20 cellular contexts compared by ENCODE assay signal in genomic region chr19:58353717-58354477, GRCh38. TPM values are rescaled to one million over a fixed set of nuclear protein-coding genes. Genes with fewer than 3 reads are reported as not detected.
A peak's percentile ranks its signal among the peaks of the same experiment; 100 is the strongest.
DNase-seq lines count a peak whose midpoint lies in the region; ATAC-seq, FAIRE-seq and TF ChIP-seq lines count a peak whose summit lies in the region.
"Had no signal": no experiment of that assay in that cellular context is flagged by ENCODE, and none has a peak within 500 bp of the region (broad histone marks: within the 10 kb centered on the region; RNA-seq: fewer than 3 reads in every experiment).

No MANE protein-coding gene starts in this region.

- CTCF ChIA-PET in GM12878 (lab: Yijun Ruan, JAX), result no interaction called here

- BruUV-seq in GM12878 (replicated peaks; lab: Mats Ljungman, UMichigan), result no TSS peak

- ATAC-seq in GM12878, result no peak
- ATAC-seq in body of pancreas, result no peak
- ATAC-seq: SK-N-SH treated with all-trans-retinoic acid at 6 μM for 48 hours had no signal

- TF ChIP-seq CTCF in GM12878 (IDR thresholded peaks at IDR 0.05 in 2 of 3, conservative IDR thresholded peaks at IDR 0.05 in 1 of 3; ENCODE audit: control insufficient read depth in 2 of 3, extremely low read depth in 1 of 3, insufficient read depth in 1 of 3, low read depth in 3 of 3, low read length in 3 of 3), result no peak
- TF ChIP-seq CTCF in body of pancreas (IDR thresholded peaks at IDR 0.05), result no peak

- TF ChIP-seq POLR2A in GM12878 (IDR thresholded peaks at IDR 0.05; ENCODE audit: low read depth, low read length) (0 out of 2 replicates have a peak, but pooled peaks have one; percentile 11), body of pancreas (IDR thresholded peaks at IDR 0.05) (no peak)

- H3K9me3 ChIP-seq in GM12878 (replicated peaks; ENCODE audit: control insufficient read depth, insufficient read depth, low read length) (peaks cover 2% of the 10 kb centered on the region; the same call in 1 of the 3 replicates), body of pancreas (no peaks in the 10 kb centered on the region), MG63 (no peaks in the 10 kb centered on the region)

- no peak for TF ChIP-seq RAD21 in GM12878 (IDR thresholded peaks at IDR 0.05; ENCODE audit: insufficient read depth, low read depth, low read length)

- SMC1A ChIA-PET in GM12878 (lab: Charles Lee; ENCODE audit: uncharacterized antibody, unreplicated experiment), result no interaction called here

- intact Hi-C loops in GM12878 (cut with micrococcal nuclease; ENCODE audit: unreplicated experiment), result no loop called here
- intact Hi-C loops in posterior vena cava (cut with DNase I), result no loop called here
- intact Hi-C loops in body of pancreas (cut with DNase I), result no loop called here

- 73% methylated on average over 15 of the region's 15 CpGs for WGBS in GM12878 (ENCODE audit: insufficient coverage, insufficient replicate concordance, low lambda C conversion rate, missing lambda C conversion rate)
- 74 to 89% methylated on average over 11 to 15 of the region's 15 CpGs for WGBS in body of pancreas, 2 donors

- H3K27me3 ChIP-seq in GM12878 (replicated peaks in 1 of 2; ENCODE audit: control insufficient read depth in 2 of 2, insufficient read depth in 2 of 2, low read length in 1 of 2), result no peaks in the 10 kb centered on the region
- H3K27me3 ChIP-seq in body of pancreas, result no peaks in the 10 kb centered on the region
- H3K27me3 ChIP-seq in MG63, result no peaks in the 10 kb centered on the region

- no peaks in the 10 kb centered on the region for H3K79me2 ChIP-seq in GM12878 (ENCODE audit: control insufficient read depth, insufficient read depth, low read length)

- RAD21 ChIA-PET in GM12878 (lab: Charles Lee; ENCODE audit: unreplicated experiment), result no interaction called here

- no peaks in the 10 kb centered on the region for H4K20me1 ChIP-seq in GM12878 (ENCODE audit: control insufficient read depth, insufficient read depth)

- in situ Hi-C loops in GM12878 (cut with MboI), result no loop called here

- no peak for FAIRE-seq in GM12878 (lab: Jason Lieb, UNC)
- FAIRE-seq: GM12892, RCC 7860 had no signal

- no peaks in the 10 kb centered on the region for H3K36me3 ChIP-seq in GM12878 (ENCODE audit: control insufficient read depth in 2 of 2, insufficient read depth in 2 of 2, low read length in 1 of 2)
- no peaks in the 10 kb centered on the region for H3K36me3 ChIP-seq in body of pancreas (replicated peaks in 1 of 2; ENCODE audit: insufficient read depth in 1 of 2, low read depth in 2 of 2)
- H3K36me3 ChIP-seq in MG63, result peaks cover 9% of the 10 kb centered on the region

- H3K9ac ChIP-seq in GM12878 (ENCODE audit: control insufficient read depth, insufficient read depth, low read length), result no peak overlapping the region

- DNase-seq in GM12878 (ENCODE audit: low read depth, low spot score) (no peak), left kidney (ENCODE audit: low read depth, low spot score) (peak; percentile 72), posterior vena cava (ENCODE audit: low spot score) (peak; percentile 72), body of pancreas (no peak), MG63 (no peak)
- DNase-seq: ACHN, AML-193, COR-L47, GF-D8, GOT3, Kasumi-1, NCI-H1105, NCI-H1694, NCI-H2107, NCI-H345, NCI-H526 treated with DMSO at 0.1 percent for 48 hours, SHP77 treated with DMSO at 0.1 percent for 48 hours had no signal

- H3K4me1 ChIP-seq in GM12878 (ENCODE audit: control insufficient read depth, insufficient read depth, low read length), result no peaks in the 10 kb centered on the region; the same call in none of the 2 replicates
- peaks cover 14% of the 10 kb centered on the region for H3K4me1 ChIP-seq in body of pancreas

- no peak overlapping the region for H3K27ac ChIP-seq in GM12878 (ENCODE audit: control insufficient read depth, insufficient read depth)
- H3K27ac ChIP-seq in body of pancreas, result no peak overlapping the region

- H3K4me2 ChIP-seq in GM12878 (ENCODE audit: control insufficient read depth, insufficient read depth), result no peak overlapping the region

- POLR2A ChIA-PET in GM12878 (lab: Charles Lee), result no interaction called here

- H2AFZ ChIP-seq in GM12878 (ENCODE audit: control insufficient read depth, low read depth, low read length), result no peak overlapping the region

- TF ChIP-seq EP300 in GM12878 (IDR thresholded peaks at IDR 0.05; ENCODE audit: borderline replicate concordance in 1 of 2, control insufficient read depth in 1 of 2, low read depth in 2 of 2, low read length in 2 of 2), result no peak

- no peak overlapping the region for H3K4me3 ChIP-seq in GM12878
- H3K4me3 ChIP-seq in body of pancreas, result no peak overlapping the region
- no peak overlapping the region for H3K4me3 ChIP-seq in MG63

RNA-seq across cellular contexts. Expression of gene A1BG, which starts 0.6 kb away (rescaled TPM):
- 3.8 and 4.1 TPM in 2 replicates for total RNA-seq in GM12878 (2013; cell fraction: nucleolus; rRNA removed)
- total RNA-seq in GM12878 (2014; rRNA removed) (22.0 and 29.6 TPM in 2 replicates), GM12878 (2014; rRNA removed; fragmentation: Illumina TruSeq; extraction: Trizol) (2.8 and 3.0 TPM in 2 replicates), GM12878 (2021) (20.8 and 25.1 TPM in 2 replicates), posterior vena cava (10 to 100 TPM; 11.7 to 17.5 TPM), body of pancreas (10 to 100 TPM in 1 of 2 donors, 1 to 10 TPM in 1; 6.2 to 11.5 TPM)
- polyA plus RNA-seq in GM12878 (2011; ENCODE audit: low read depth), result 6.7 TPM
- polyA plus RNA-seq in GM12878 (2011; rRNA removed) (1.1 and 3.2 TPM in 2 replicates), GM12878 (2014; fragmentation: Illumina TruSeq; extraction: Trizol) (0.13 and 0.34 TPM in 2 replicates), GM12878 (2014; fragmentation: Nextera tagmentation; extraction: Ambion mirVana) (1 to 10 TPM; 2.4 to 4.9 TPM), GM12878 (2014; rRNA removed) (24.0 and 29.5 TPM in 2 replicates), GM12878 (2016; fragmentation: Nextera tagmentation; extraction: Ambion mirVana) (10 to 100 TPM; 18.8 to 18.9 TPM)
- polyA plus RNA-seq in GM12878 (2011; cell fraction: cytosol; rRNA removed), result 9.9 and 14.6 TPM in 2 replicates
- polyA plus RNA-seq in GM12878 (2011; cell fraction: nucleus; rRNA removed), result 5.5 and 7.6 TPM in 2 replicates
- 24.1 and 31.9 TPM in 2 replicates for polyA plus RNA-seq in GM12878 (2012)
- polyA minus RNA-seq in GM12878 (2011; rRNA and poly(A)+ RNA removed), result 0.29 and 0.77 TPM in 2 replicates
- not detected in 2 replicates for polyA minus RNA-seq in GM12878 (2011; cell fraction: cytosol; rRNA and poly(A)+ RNA removed)
- polyA minus RNA-seq in GM12878 (2011; cell fraction: nucleus; rRNA and poly(A)+ RNA removed), result 0.73 and 0.86 TPM in 2 replicates
- total RNA-seq in MG63 (2014; rRNA removed; shearing (Covaris generic); ENCODE audit: low replicate concordance), result 29.0 TPM in 1 of 2 replicates, not detected in the other

RNA-seq across cellular contexts. Expression of gene ZNF497, which starts 8.7 kb away (rescaled TPM):
- total RNA-seq in GM12878 (2013; cell fraction: nucleolus; rRNA removed), result 3.5 and 4.0 TPM in 2 replicates
- total RNA-seq in GM12878 (2014; rRNA removed) (0.44 and 0.73 TPM in 2 replicates), GM12878 (2014; rRNA removed; fragmentation: Illumina TruSeq; extraction: Trizol) (0.09 and 0.18 TPM in 2 replicates), GM12878 (2021) (0.66 and 0.82 TPM in 2 replicates), posterior vena cava (under 1 TPM; 0.14 to 0.69 TPM), body of pancreas (1 to 10 TPM; 4.6 to 4.7 TPM)
- polyA plus RNA-seq in GM12878 (2011; ENCODE audit: low read depth), result 0.38 TPM
- polyA plus RNA-seq in GM12878 (2011; rRNA removed) (0.27 and 0.29 TPM in 2 replicates), GM12878 (2014; fragmentation: Illumina TruSeq; extraction: Trizol) (0.05 and 0.16 TPM in 2 replicates), GM12878 (2014; fragmentation: Nextera tagmentation; extraction: Ambion mirVana) (under 1 TPM; 0.16 TPM), GM12878 (2014; rRNA removed) (0.37 and 0.51 TPM in 2 replicates), GM12878 (2016; fragmentation: Nextera tagmentation; extraction: Ambion mirVana) (under 1 TPM; 0.28 to 0.68 TPM)
- 0.40 and 0.64 TPM in 2 replicates for polyA plus RNA-seq in GM12878 (2011; cell fraction: cytosol; rRNA removed)
- 1.9 and 2.4 TPM in 2 replicates for polyA plus RNA-seq in GM12878 (2011; cell fraction: nucleus; rRNA removed)
- polyA plus RNA-seq in GM12878 (2012), result 1.1 and 1.7 TPM in 2 replicates
- polyA minus RNA-seq in GM12878 (2011; rRNA and poly(A)+ RNA removed), result 0.51 and 1.5 TPM in 2 replicates
- 0.27 and 0.83 TPM in 2 replicates for polyA minus RNA-seq in GM12878 (2011; cell fraction: cytosol; rRNA and poly(A)+ RNA removed)
- 0.73 and 1.6 TPM in 2 replicates for polyA minus RNA-seq in GM12878 (2011; cell fraction: nucleus; rRNA and poly(A)+ RNA removed)
- total RNA-seq in MG63 (2014; rRNA removed; shearing (Covaris generic); ENCODE audit: low replicate concordance), result 3.0 and 3.2 TPM in 2 replicates

RNA-seq across cellular contexts. Expression of gene ZNF837, which starts 26.9 kb away (rescaled TPM):
- 0.88 and 1.6 TPM in 2 replicates for total RNA-seq in GM12878 (2013; cell fraction: nucleolus; rRNA removed)
- total RNA-seq in GM12878 (2014; rRNA removed) (2.1 and 2.9 TPM in 2 replicates), GM12878 (2014; rRNA removed; fragmentation: Illumina TruSeq; extraction: Trizol) (0.18 and 0.23 TPM in 2 replicates), GM12878 (2021) (2.1 and 2.6 TPM in 2 replicates), posterior vena cava (1 to 10 TPM in 1 of 2 donors, under 1 TPM in 1; 0.86 to 1.0 TPM), body of pancreas (10 to 100 TPM in 1 of 2 donors, 1 to 10 TPM in 1; 7.3 to 15.2 TPM)
- 0.28 TPM for polyA plus RNA-seq in GM12878 (2011; ENCODE audit: low read depth)
- polyA plus RNA-seq in GM12878 (2011; rRNA removed) (0.06 and 0.11 TPM in 2 replicates), GM12878 (2014; fragmentation: Illumina TruSeq; extraction: Trizol) (0.07 and 0.11 TPM in 2 replicates), GM12878 (2014; fragmentation: Nextera tagmentation; extraction: Ambion mirVana) (not detected), GM12878 (2014; rRNA removed) (2.4 TPM in 2 replicates), GM12878 (2016; fragmentation: Nextera tagmentation; extraction: Ambion mirVana) (1 to 10 TPM; 1.6 to 2.4 TPM)
- 0.36 and 0.65 TPM in 2 replicates for polyA plus RNA-seq in GM12878 (2011; cell fraction: cytosol; rRNA removed)
- polyA plus RNA-seq in GM12878 (2011; cell fraction: nucleus; rRNA removed), result 0.86 and 0.90 TPM in 2 replicates
- 1.1 and 1.3 TPM in 2 replicates for polyA plus RNA-seq in GM12878 (2012)
- 0.10 TPM in 1 of 2 replicates, not detected in the other for polyA minus RNA-seq in GM12878 (2011; rRNA and poly(A)+ RNA removed)
- not detected in 2 replicates for polyA minus RNA-seq in GM12878 (2011; cell fraction: cytosol; rRNA and poly(A)+ RNA removed)
- 0.24 and 0.29 TPM in 2 replicates for polyA minus RNA-seq in GM12878 (2011; cell fraction: nucleus; rRNA and poly(A)+ RNA removed)
- 1.4 and 4.0 TPM in 2 replicates for total RNA-seq in MG63 (2014; rRNA removed; shearing (Covaris generic); ENCODE audit: low replicate concordance)

RNA-seq across cellular contexts. Expression of gene ZSCAN22, which starts 27.1 kb away (rescaled TPM):
- 6.8 and 7.5 TPM in 2 replicates for total RNA-seq in GM12878 (2013; cell fraction: nucleolus; rRNA removed)
- total RNA-seq in GM12878 (2014; rRNA removed), result 2.5 and 2.6 TPM in 2 replicates
- 2.6 and 2.7 TPM in 2 replicates for total RNA-seq in GM12878 (2014; rRNA removed; fragmentation: Illumina TruSeq; extraction: Trizol)
- 3.4 and 3.5 TPM in 2 replicates for total RNA-seq in GM12878 (2021)
- polyA plus RNA-seq in GM12878 (2011; ENCODE audit: low read depth), result 1.4 TPM
- 2.6 and 3.9 TPM in 2 replicates for polyA plus RNA-seq in GM12878 (2011; rRNA removed)
- 3.7 and 3.8 TPM in 2 replicates for polyA plus RNA-seq in GM12878 (2011; cell fraction: cytosol; rRNA removed)
- polyA plus RNA-seq in GM12878 (2011; cell fraction: nucleus; rRNA removed), result 2.4 and 3.0 TPM in 2 replicates
- 1.6 and 2.0 TPM in 2 replicates for polyA plus RNA-seq in GM12878 (2012)
- polyA plus RNA-seq in GM12878 (2014; fragmentation: Illumina TruSeq; extraction: Trizol), result 1.7 and 2.4 TPM in 2 replicates
- 1 to 10 TPM in 1 of 2 experiments, under 1 TPM in 1; 0.49 to 1.7 TPM for polyA plus RNA-seq in GM12878 (2014; fragmentation: Nextera tagmentation; extraction: Ambion mirVana)
- 2.4 TPM in 2 replicates for polyA plus RNA-seq in GM12878 (2014; rRNA removed)
- polyA plus RNA-seq in GM12878 (2016; fragmentation: Nextera tagmentation; extraction: Ambion mirVana), result 1 to 10 TPM; 2.6 to 3.2 TPM
- polyA minus RNA-seq in GM12878 (2011; rRNA and poly(A)+ RNA removed), result 8.6 and 9.4 TPM in 2 replicates
- polyA minus RNA-seq in GM12878 (2011; cell fraction: cytosol; rRNA and poly(A)+ RNA removed), result 2.0 TPM in 2 replicates
- polyA minus RNA-seq in GM12878 (2011; cell fraction: nucleus; rRNA and poly(A)+ RNA removed), result 2.9 and 3.9 TPM in 2 replicates
- 1 to 10 TPM; 2.5 to 2.6 TPM for total RNA-seq in posterior vena cava
- total RNA-seq in body of pancreas, result 1 to 10 TPM in 1 of 2 donors, under 1 TPM in 1; 0.99 to 3.1 TPM
- total RNA-seq in MG63 (2014; rRNA removed; shearing (Covaris generic); ENCODE audit: low replicate concordance), result 0.12 and 2.5 TPM in 2 replicates

RNA-seq across cellular contexts. Expression of gene RPS5, which starts 33.2 kb away (rescaled TPM):
- total RNA-seq in GM12878 (2013; cell fraction: nucleolus; rRNA removed), result 391 and 397 TPM in 2 replicates
- total RNA-seq in GM12878 (2014; rRNA removed) (3,412 and 3,652 TPM in 2 replicates), GM12878 (2014; rRNA removed; fragmentation: Illumina TruSeq; extraction: Trizol) (1,272 and 1,313 TPM in 2 replicates), GM12878 (2021) (1,860 and 1,884 TPM in 2 replicates), posterior vena cava (100 to 1,000 TPM; 714 to 768 TPM), body of pancreas (1,000 to 10,000 TPM in 1 of 2 donors, 100 to 1,000 TPM in 1; 577 to 1,133 TPM)
- polyA plus RNA-seq in GM12878 (2011; ENCODE audit: low read depth), result 1,793 TPM
- polyA plus RNA-seq in GM12878 (2011; rRNA removed) (1,293 and 2,957 TPM in 2 replicates), GM12878 (2014; fragmentation: Illumina TruSeq; extraction: Trizol) (511 and 1,491 TPM in 2 replicates), GM12878 (2014; fragmentation: Nextera tagmentation; extraction: Ambion mirVana) (1,000 to 10,000 TPM; 1,983 to 2,378 TPM), GM12878 (2014; rRNA removed) (3,473 and 3,824 TPM in 2 replicates), GM12878 (2016; fragmentation: Nextera tagmentation; extraction: Ambion mirVana) (1,000 to 10,000 TPM; 1,284 to 1,376 TPM)
- polyA plus RNA-seq in GM12878 (2011; cell fraction: cytosol; rRNA removed), result 4,127 and 5,427 TPM in 2 replicates
- polyA plus RNA-seq in GM12878 (2011; cell fraction: nucleus; rRNA removed), result 1,885 and 2,356 TPM in 2 replicates
- polyA plus RNA-seq in GM12878 (2012), result 2,437 and 3,174 TPM in 2 replicates
- 2,420 and 3,199 TPM in 2 replicates for polyA minus RNA-seq in GM12878 (2011; rRNA and poly(A)+ RNA removed)
- polyA minus RNA-seq in GM12878 (2011; cell fraction: cytosol; rRNA and poly(A)+ RNA removed), result 443 and 480 TPM in 2 replicates
- polyA minus RNA-seq in GM12878 (2011; cell fraction: nucleus; rRNA and poly(A)+ RNA removed), result 359 and 419 TPM in 2 replicates
- total RNA-seq in MG63 (2014; rRNA removed; shearing (Covaris generic); ENCODE audit: low replicate concordance), result 3,455 and 3,636 TPM in 2 replicates

Comparison
In these comparisons a context has a peak if more than half of its experiments do, and no peak if none do; other contexts are left out.
1. DNase-seq: peak in left kidney (single experiment) and posterior vena cava (single experiment); none in GM12878 (single experiment), body of pancreas (0 of 4) and MG63 (single experiment).